Comparison of ENCODE assay signal across 8 cellular contexts in genomic region chr22:25110596-25110845, GRCh38.
A peak's percentile ranks its signal among the peaks of the same experiment; 100 is the strongest.
DNase-seq lines count a peak whose midpoint lies in the region; ATAC-seq lines count a peak whose summit lies in the region.

No MANE protein-coding gene starts in this region.

- H3K4me1 Mint-ChIP-seq in activated naive CD8-positive, alpha-beta T cell (ENCODE audit: low read depth): peaks cover 21% of the 10 kb centered on the region
- H3K4me1 Mint-ChIP-seq in stimulated activated memory B cell treated with anti-CD40 and anti-IgM and Interleukin-4, amounts not matched to agents 10 μg/mL and 1 μg/mL and 100 μg/mL, for 72 hours: peaks cover 17% of the 10 kb centered on the region

- peak overlapping the region; percentile 55; the same call in 1 of the 2 replicates for H3K4me3 ChIP-seq in iPS-18c (ENCODE audit: insufficient read depth, low read depth, low read length)

- no peaks in the 10 kb centered on the region for H3K9me3 ChIP-seq in iPS-18c (ENCODE audit: control insufficient read depth, insufficient read depth, low read length)

- DNase-seq in NCI-H82 treated with DMSO at 0.1 percent for 48 hours (lab: John Stamatoyannopoulos, UW; ENCODE audit: unreplicated experiment) (peak; percentile 50), NCI-H82 (lab: John Stamatoyannopoulos, UW) (no peak), SKM-1 (lab: John Stamatoyannopoulos, UW; ENCODE audit: unreplicated experiment) (no peak)
- DNase-seq in activated CD8-positive, alpha-beta memory T cell treated with anti-CD3 and anti-CD28 coated beads, Interleukin-2, amount 50 U/mL, for 4 hours: no peak

- H3K9me3 Mint-ChIP-seq in activated naive CD8-positive, alpha-beta T cell (ENCODE audit: low read depth): no peaks in the 10 kb centered on the region
- no peaks in the 10 kb centered on the region for H3K9me3 Mint-ChIP-seq in stimulated activated memory B cell treated with anti-CD40 and anti-IgM and Interleukin-4, amounts not matched to agents 10 μg/mL and 1 μg/mL and 100 μg/mL, for 72 hours

- ATAC-seq in stimulated activated memory B cell treated with anti-CD40 and anti-IgM and Interleukin-4, amounts not matched to agents 10 μg/mL and 1 μg/mL and 100 μg/mL, for 72 hours: no peak
- ATAC-seq in GM21576 (IDR thresholded peaks at IDR 0.05; ENCODE audit: unreplicated experiment): no peak

- H3K27ac Mint-ChIP-seq in activated naive CD8-positive, alpha-beta T cell: peak overlapping the region; percentile 84
- peak overlapping the region; percentile 17 for H3K27ac Mint-ChIP-seq in stimulated activated memory B cell treated with anti-CD40 and anti-IgM and Interleukin-4, amounts not matched to agents 10 μg/mL and 1 μg/mL and 100 μg/mL, for 72 hours

- H3K27me3 Mint-ChIP-seq in activated naive CD8-positive, alpha-beta T cell: no peaks in the 10 kb centered on the region
- H3K27me3 Mint-ChIP-seq in stimulated activated memory B cell treated with anti-CD40 and anti-IgM and Interleukin-4, amounts not matched to agents 10 μg/mL and 1 μg/mL and 100 μg/mL, for 72 hours: peaks cover 89% of the 10 kb centered on the region

- H3K36me3 Mint-ChIP-seq in activated naive CD8-positive, alpha-beta T cell: no peaks in the 10 kb centered on the region
- no peaks in the 10 kb centered on the region for H3K36me3 Mint-ChIP-seq in stimulated activated memory B cell treated with anti-CD40 and anti-IgM and Interleukin-4, amounts not matched to agents 10 μg/mL and 1 μg/mL and 100 μg/mL, for 72 hours

- peak overlapping the region; percentile 90 for H3K4me3 Mint-ChIP-seq in activated naive CD8-positive, alpha-beta T cell
- peak overlapping the region; percentile 67 for H3K4me3 Mint-ChIP-seq in stimulated activated memory B cell treated with anti-CD40 and anti-IgM and Interleukin-4, amounts not matched to agents 10 μg/mL and 1 μg/mL and 100 μg/mL, for 72 hours
